8 cellular contexts compared by ENCODE assay signal in the genomic region with DNA sequence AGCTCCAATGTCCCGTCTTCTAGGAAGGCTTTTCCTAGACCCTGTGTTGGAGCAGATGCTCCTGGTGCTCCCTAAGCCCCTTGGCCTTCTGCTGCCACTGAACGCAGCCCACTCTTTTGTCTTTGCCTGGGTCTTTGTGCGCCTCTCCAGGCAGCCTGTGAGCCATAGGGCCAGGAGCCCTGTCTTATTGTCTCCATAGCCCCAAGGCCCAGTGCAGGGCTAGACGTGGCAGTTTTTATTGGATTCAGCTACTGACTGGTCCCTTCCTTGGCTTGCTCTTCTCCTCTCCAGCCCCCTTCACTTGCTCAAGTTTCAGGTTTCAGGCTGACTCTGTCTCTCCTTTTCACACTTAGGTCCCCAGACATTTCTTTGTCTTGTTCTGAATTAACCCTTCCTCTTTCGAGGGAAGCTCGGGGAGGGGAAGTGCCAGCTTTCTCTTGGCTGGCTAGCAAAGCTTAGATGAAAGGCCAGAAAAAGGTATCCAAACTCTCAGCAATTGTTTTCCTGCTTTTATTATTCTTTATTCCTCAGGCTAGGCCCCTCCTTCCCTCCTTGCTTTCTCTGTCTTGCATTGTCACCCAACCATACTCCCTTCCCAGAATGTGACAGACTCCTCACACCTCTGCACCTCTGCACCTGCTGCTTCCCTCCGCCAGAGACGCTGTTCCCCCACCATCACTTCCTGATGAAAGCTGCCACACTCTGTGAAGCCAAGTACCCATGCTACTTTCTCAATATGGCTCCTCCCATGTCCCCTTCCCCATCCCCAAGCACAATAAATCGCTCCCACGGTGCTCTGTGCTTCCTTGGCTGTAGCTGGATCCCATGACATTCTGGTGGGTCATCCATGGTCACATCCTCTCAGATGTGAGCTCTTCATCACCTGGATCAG.
DNase-seq lines count a peak whose midpoint lies in the region; ATAC-seq and TF ChIP-seq lines count a peak whose summit lies in the region.

No MANE protein-coding gene starts in this region.

- H3K36me3 Mint-ChIP-seq in endodermal cell (ENCODE audit: low read depth) = no peaks in the 10 kb centered on the region
- H3K36me3 Mint-ChIP-seq in activated T-helper 1 cell treated with anti-CD3 and anti-CD28 coated beads, Interleukin-12 subunit alpha, Interleukin-12 subunit beta, Interleukin-2, Interleukin-4 antibody, amounts not matched to agents 30 ng/mL and 10 ng/mL and 1 ng/mL, durations not matched to agents 14 hours and 24 hours and 36 hours (ENCODE audit: low read depth) = peaks cover 5% of the 10 kb centered on the region

- no peaks in the 10 kb centered on the region for H3K4me1 ChIP-seq in endodermal cell (ENCODE audit: control insufficient read depth, insufficient read depth, low read length)

- H3K9me3 ChIP-seq in endodermal cell (ENCODE audit: control insufficient read depth, low read length) = no peaks in the 10 kb centered on the region

- peaks cover 12% of the 10 kb centered on the region for H3K4me1 Mint-ChIP-seq in endodermal cell
- peaks cover 20% of the 10 kb centered on the region for H3K4me1 Mint-ChIP-seq in activated T-helper 1 cell treated with anti-CD3 and anti-CD28 coated beads, Interleukin-12 subunit alpha, Interleukin-12 subunit beta, Interleukin-2, Interleukin-4 antibody, amounts not matched to agents 30 ng/mL and 10 ng/mL and 1 ng/mL, durations not matched to agents 14 hours and 24 hours and 36 hours (ENCODE audit: low read depth)

- no peaks in the 10 kb centered on the region for H3K9me3 Mint-ChIP-seq in endodermal cell
- peaks cover 3% of the 10 kb centered on the region for H3K9me3 Mint-ChIP-seq in activated T-helper 1 cell treated with anti-CD3 and anti-CD28 coated beads, Interleukin-12 subunit alpha, Interleukin-12 subunit beta, Interleukin-2, Interleukin-4 antibody, amounts not matched to agents 30 ng/mL and 10 ng/mL and 1 ng/mL, durations not matched to agents 14 hours and 24 hours and 36 hours

- no peaks in the 10 kb centered on the region for H3K36me3 ChIP-seq in endodermal cell (ENCODE audit: control insufficient read depth, insufficient read depth, low read length)

- intact Hi-C loops in activated T-helper 1 cell treated with anti-CD3 and anti-CD28 coated beads, Interleukin-12 subunit alpha, Interleukin-12 subunit beta, Interleukin-2, Interleukin-4 antibody, amounts not matched to agents 30 ng/mL and 10 ng/mL and 1 ng/mL, durations not matched to agents 14 hours and 24 hours and 36 hours (cut with micrococcal nuclease) = no loop called here

- H3K4me3 Mint-ChIP-seq in endodermal cell = no peak overlapping the region
- no peak overlapping the region for H3K4me3 Mint-ChIP-seq in activated T-helper 1 cell treated with anti-CD3 and anti-CD28 coated beads, Interleukin-12 subunit alpha, Interleukin-12 subunit beta, Interleukin-2, Interleukin-4 antibody, amounts not matched to agents 30 ng/mL and 10 ng/mL and 1 ng/mL, durations not matched to agents 14 hours and 24 hours and 36 hours

- H3K27me3 Mint-ChIP-seq in endodermal cell (ENCODE audit: insufficient read depth) = peaks cover 12% of the 10 kb centered on the region
- H3K27me3 Mint-ChIP-seq in activated T-helper 1 cell treated with anti-CD3 and anti-CD28 coated beads, Interleukin-12 subunit alpha, Interleukin-12 subunit beta, Interleukin-2, Interleukin-4 antibody, amounts not matched to agents 30 ng/mL and 10 ng/mL and 1 ng/mL, durations not matched to agents 14 hours and 24 hours and 36 hours (ENCODE audit: insufficient read depth) = no peaks in the 10 kb centered on the region

- H3K4me3 ChIP-seq in GM12865 (ENCODE audit: low read depth, low read length) (no peak overlapping the region), endodermal cell (ENCODE audit: low read length) (no peak overlapping the region)

- ATAC-seq in GM19452 (IDR thresholded peaks at IDR 0.05; ENCODE audit: unreplicated experiment) = peak; percentile 78
- ATAC-seq in HG03280 (IDR thresholded peaks at IDR 0.05; ENCODE audit: unreplicated experiment) = peak; percentile 66

- no peak overlapping the region for H3K9ac ChIP-seq in endodermal cell (ENCODE audit: extremely low read depth, low read length, poor library complexity, severe bottlenecking)

- peak; percentile 76 for DNase-seq in GM12865 (ENCODE audit: low read depth)
- peak; percentile 75 for DNase-seq in endodermal cell
- no peak for DNase-seq in activated T-helper 1 cell treated with anti-CD3 and anti-CD28 coated beads, Interleukin-12 subunit alpha, Interleukin-12 subunit beta, Interleukin-2, Interleukin-4 antibody, amounts not matched to agents 30 ng/mL and 10 ng/mL and 1 ng/mL, durations not matched to agents 14 hours and 24 hours and 36 hours (ENCODE audit: low spot score)
- DNase-seq in anterior cingulate cortex (lab: John Stamatoyannopoulos, UW) = no peak
- no peak for DNase-seq in epidermal melanocyte (ENCODE audit: insufficient read length, low spot score)
- no peak for DNase-seq in NCI-H526 (lab: John Stamatoyannopoulos, UW)

- peaks cover 7% of the 10 kb centered on the region for H3K27me3 ChIP-seq in endodermal cell (ENCODE audit: control insufficient read depth, insufficient read depth, low read length, poor library complexity, severe bottlenecking)

- TF ChIP-seq CTCF in GM12865 (IDR thresholded peaks at IDR 0.05; ENCODE audit: insufficient read depth, low read depth, low read length, missing control alignments) (peak; percentile 96), endodermal cell (conservative IDR thresholded peaks at IDR 0.05) (peak; percentile 60)

- WGBS in endodermal cell (ENCODE audit: insufficient coverage in 1 of 2, insufficient read length in 1 of 2), 2 experiments = 72 to 73% methylated on average over 10 of the region's 10 CpGs

- H3K27ac Mint-ChIP-seq in endodermal cell = peak overlapping the region; percentile 31
- no peak overlapping the region for H3K27ac Mint-ChIP-seq in activated T-helper 1 cell treated with anti-CD3 and anti-CD28 coated beads, Interleukin-12 subunit alpha, Interleukin-12 subunit beta, Interleukin-2, Interleukin-4 antibody, amounts not matched to agents 30 ng/mL and 10 ng/mL and 1 ng/mL, durations not matched to agents 14 hours and 24 hours and 36 hours

- peak overlapping the region; percentile 78 for H3K27ac ChIP-seq in endodermal cell (ENCODE audit: low read depth, low read length)

Comparison
In these comparisons a context has a peak if more than half of its experiments do, and no peak if none do; other contexts are left out.
1. DNase-seq: peak in GM12865 (single experiment) and endodermal cell (single experiment); none in activated T-helper 1 cell treated with anti-CD3 and anti-CD28 coated beads, Interleukin-12 subunit alpha, Interleukin-12 subunit beta, Interleukin-2, Interleukin-4 antibody, amounts not matched to agents 30 ng/mL and 10 ng/mL and 1 ng/mL, durations not matched to agents 14 hours and 24 hours and 36 hours (single experiment), anterior cingulate cortex (0 of 58), epidermal melanocyte (single experiment) and NCI-H526 (0 of 2).